10 cellular contexts compared by ENCODE assay signal in the genomic region with DNA sequence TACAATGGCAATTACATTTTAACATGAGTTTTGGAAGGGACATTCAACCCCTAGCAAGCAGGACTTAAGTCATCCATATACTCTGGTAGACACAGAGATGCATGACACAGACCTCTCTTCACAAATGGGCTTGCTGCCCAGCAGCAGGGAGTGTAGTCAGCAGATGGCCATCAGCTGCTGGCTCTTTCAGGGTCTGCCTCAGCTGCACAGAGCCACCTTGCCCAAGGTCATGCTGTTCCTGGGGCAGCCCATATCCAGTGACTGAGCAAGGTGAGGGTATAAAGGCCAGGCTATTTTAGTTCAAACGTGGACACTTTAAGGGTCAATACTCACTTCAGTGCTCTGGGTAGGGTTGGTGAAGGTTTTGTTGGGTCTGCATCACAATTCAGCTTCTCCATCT. TPM values are rescaled to one million over a fixed set of nuclear protein-coding genes. Genes with fewer than 3 reads are reported as not detected.
"Had no signal": no experiment of that assay in that cellular context is flagged by ENCODE, and none has a peak within 500 bp of the region (broad histone marks: within the 10 kb centered on the region; RNA-seq: fewer than 3 reads in every experiment).

No MANE protein-coding gene starts in this region.

- ATAC-seq: naive thymus-derived CD4-positive, alpha-beta T cell had no signal

- H3K36me3 ChIP-seq: prostate gland, sigmoid colon, upper lobe of right lung had no signal

- DNase-seq: activated CD4-positive, CD25-positive, alpha-beta regulatory T cell; activated gamma-delta T cell; activated T-cell treated with anti-CD3 and anti-CD28 coated beads, Interleukin-2, amount 50 U/mL, for 1 hour; immature natural killer cell; naive thymus-derived CD4-positive, alpha-beta T cell; sigmoid colon; stimulated activated CD4-positive, alpha-beta T cell treated with anti-CD3 and anti-CD28 coated beads, Interleukin-4, amount 100 ng/mL, for 24 hours; T-helper 2 cell; upper lobe of right lung had no signal

- H3K4me1 ChIP-seq: prostate gland, sigmoid colon, upper lobe of right lung had no signal

- H3K27me3 ChIP-seq: sigmoid colon, upper lobe of right lung had no signal

- H3K27ac ChIP-seq: prostate gland, sigmoid colon, upper lobe of right lung had no signal

- H3K9me3 ChIP-seq: prostate gland, sigmoid colon, upper lobe of right lung had no signal

- H3K4me3 ChIP-seq: prostate gland, sigmoid colon, upper lobe of right lung had no signal

RNA-seq across cellular contexts. Expression of a gene that starts 58.3 kb away (rescaled TPM):
- polyA plus RNA-seq: naive thymus-derived CD4-positive, alpha-beta T cell had no signal
